Comparison of ENCODE assay signal across 7 cellular contexts in the genomic region with DNA sequence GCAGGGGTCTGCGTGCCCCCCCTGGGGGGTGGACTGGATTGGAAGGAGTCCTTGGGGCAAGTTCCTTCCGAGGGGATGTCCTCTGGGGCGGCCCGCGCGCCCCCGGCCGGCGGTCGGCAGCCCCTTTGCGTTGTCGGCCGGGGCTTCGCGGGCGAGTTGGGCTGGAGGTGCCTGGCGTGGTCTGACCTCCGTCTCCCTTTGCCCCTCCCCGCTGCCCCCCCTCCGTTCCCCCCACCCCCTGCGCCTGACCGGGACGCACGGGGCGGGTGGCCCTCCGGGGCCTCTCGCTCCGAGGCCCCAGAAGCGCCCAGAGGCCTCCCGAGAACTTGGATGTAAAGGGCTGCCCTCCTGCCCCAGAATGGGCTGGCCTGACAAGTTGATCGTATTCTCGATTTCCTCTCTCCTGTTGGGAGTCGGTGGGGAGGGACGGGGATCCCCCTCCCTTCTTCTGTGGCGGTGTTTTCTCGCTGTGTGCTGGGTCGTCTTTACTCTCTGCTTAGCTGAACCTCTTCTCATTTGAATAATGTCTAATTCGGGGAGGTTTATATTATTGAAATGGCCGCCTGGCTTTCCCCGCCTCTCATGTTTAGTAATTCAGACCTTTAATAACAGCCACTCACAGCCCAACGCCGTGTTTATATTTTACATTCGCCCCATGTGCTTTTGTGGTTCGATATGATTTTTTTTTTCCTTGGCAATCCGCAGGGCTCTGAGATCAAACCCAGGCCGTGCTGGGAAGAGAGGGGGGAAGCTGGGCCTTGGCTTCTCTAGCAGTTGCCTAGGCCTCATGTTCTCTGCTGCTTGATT. TPM values are rescaled to one million over a fixed set of nuclear protein-coding genes. Genes with fewer than 3 reads are reported as not detected.
DNase-seq lines count a peak whose midpoint lies in the region; ATAC-seq, FAIRE-seq and TF ChIP-seq lines count a peak whose summit lies in the region.

No MANE protein-coding gene starts in this region.

- no peak for TF ChIP-seq CTCF in brain microvascular endothelial cell (IDR thresholded peaks at IDR 0.05; ENCODE audit: low read depth, low read length, missing control alignments)

- H3K4me3 ChIP-seq in brain microvascular endothelial cell (ENCODE audit: low read depth, low read length) (peak overlapping the region; percentile 72), iPS-18c (ENCODE audit: insufficient read depth, low read depth, low read length) (peak overlapping the region; percentile 70), skeletal muscle tissue (ENCODE audit: low read length in 3 of 3) (peak overlapping the region; percentile 77 to 85 (median 81))

- H3K9me3 ChIP-seq in iPS-18c (ENCODE audit: control insufficient read depth, insufficient read depth, low read length) (no peaks in the 10 kb centered on the region), skeletal muscle tissue (ENCODE audit: control insufficient read depth in 3 of 3, low read length in 3 of 3) (no peaks in the 10 kb centered on the region)

- H3K27me3 ChIP-seq in brain microvascular endothelial cell (replicated peaks) (no peaks in the 10 kb centered on the region), skeletal muscle tissue (ENCODE audit: control insufficient read depth in 3 of 3, insufficient read depth in 3 of 3, low read length in 3 of 3) (no peaks in the 10 kb centered on the region)

- H3K27ac ChIP-seq in brain microvascular endothelial cell (peak overlapping the region; percentile 46), skeletal muscle tissue (ENCODE audit: low read depth, low read length) (peak overlapping the region; percentile 98)

- H3K36me3 ChIP-seq in brain microvascular endothelial cell (replicated peaks) (no peaks in the 10 kb centered on the region), skeletal muscle tissue (ENCODE audit: control insufficient read depth in 3 of 3, insufficient read depth in 3 of 3, low read length in 3 of 3) (no peaks in the 10 kb centered on the region)

- ATAC-seq in HG02885 (IDR thresholded peaks at IDR 0.05; ENCODE audit: poor library complexity, unreplicated experiment), result peak; percentile 55

- in situ Hi-C loops in brain microvascular endothelial cell (cut with HindIII; ENCODE audit: low pct_ligation_motif_present, low sequenced_read_pairs), result no loop called here

- H3K4me1 ChIP-seq in skeletal muscle tissue (ENCODE audit: control insufficient read depth in 3 of 3, insufficient read depth in 3 of 3, low read length in 3 of 3), result peaks cover 15 to 17% (median 15%) of the 10 kb centered on the region in 3 donors

- peak; percentile 96 for FAIRE-seq in GM18507 (lab: Jason Lieb, UNC)

- H3K9ac ChIP-seq in skeletal muscle tissue (ENCODE audit: low read depth in 1 of 3, low read length in 3 of 3), result peak overlapping the region; percentile 86 to 97 (median 89)

- DNase-seq in GM18507 (ENCODE audit: extremely low spot score, insufficient read length, low read depth) (peak; percentile 11), NCI-H2029 (lab: John Stamatoyannopoulos, UW) (peak; percentile 34), UCSD-AML1 (lab: John Stamatoyannopoulos, UW; ENCODE audit: unreplicated experiment) (peak; percentile 78), brain microvascular endothelial cell (peak; percentile 69)

RNA-seq across cellular contexts. Expression of a gene that starts 1.3 kb away (rescaled TPM):
- total RNA-seq in skeletal muscle tissue, result 11.5 TPM

Comparison
In these comparisons a context has a peak if more than half of its experiments do, and no peak if none do; other contexts are left out.
1. Peak in every context shown above with its lines: DNase-seq, ATAC-seq, H3K4me3 ChIP-seq and H3K27ac ChIP-seq.
2. DNase-seq: peak in every context shown above with its lines; median percentile 78 in UCSD-AML1; 69 in brain microvascular endothelial cell; 34 in NCI-H2029; 11 in GM18507.